1 cellular context compared by ENCODE assay signal in the genomic region with DNA sequence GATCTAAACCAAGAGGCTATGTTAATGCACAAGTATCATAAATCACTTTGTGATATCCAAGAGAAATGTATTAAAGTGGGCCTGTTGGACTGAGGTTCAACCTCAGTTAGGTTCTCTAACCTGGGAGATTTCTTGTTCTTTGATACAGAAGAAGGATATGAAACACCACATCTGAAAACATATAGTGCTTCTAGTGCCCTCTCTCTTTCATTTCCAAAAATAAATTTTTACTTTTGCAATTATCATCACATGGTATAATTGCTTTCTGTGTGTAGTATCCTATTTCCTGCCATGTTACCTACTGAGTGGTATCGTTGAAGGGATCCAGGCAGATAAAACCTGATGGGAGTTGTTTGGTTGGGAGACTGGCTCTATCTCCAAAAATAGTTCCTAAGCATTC.
TF ChIP-seq lines count a peak whose summit lies in the region.

No MANE protein-coding gene starts in this region.

TF ChIP-seq in SK-N-SH treated with all-trans-retinoic acid at 6 μM for 48 hours, 23 proteins besides CTCF, POLR2A, EP300 and RAD21 (continued from another document):
- TF ChIP-seq, protein P1, sequence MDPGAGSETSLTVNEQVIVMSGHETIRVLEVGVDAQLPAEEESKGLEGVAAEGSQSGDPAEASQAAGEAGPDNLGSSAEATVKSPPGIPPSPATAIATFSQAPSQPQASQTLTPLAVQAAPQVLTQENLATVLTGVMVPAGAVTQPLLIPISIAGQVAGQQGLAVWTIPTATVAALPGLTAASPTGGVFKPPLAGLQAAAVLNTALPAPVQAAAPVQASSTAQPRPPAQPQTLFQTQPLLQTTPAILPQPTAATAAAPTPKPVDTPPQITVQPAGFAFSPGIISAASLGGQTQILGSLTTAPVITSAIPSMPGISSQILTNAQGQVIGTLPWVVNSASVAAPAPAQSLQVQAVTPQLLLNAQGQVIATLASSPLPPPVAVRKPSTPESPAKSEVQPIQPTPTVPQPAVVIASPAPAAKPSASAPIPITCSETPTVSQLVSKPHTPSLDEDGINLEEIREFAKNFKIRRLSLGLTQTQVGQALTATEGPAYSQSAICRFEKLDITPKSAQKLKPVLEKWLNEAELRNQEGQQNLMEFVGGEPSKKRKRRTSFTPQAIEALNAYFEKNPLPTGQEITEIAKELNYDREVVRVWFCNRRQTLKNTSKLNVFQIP (CRISPR knock-in tag; IDR thresholded peaks at IDR 0.05; ENCODE audit: borderline replicate concordance, low read depth) = no peak
- TF ChIP-seq ZNF8 (CRISPR knock-in tag; IDR thresholded peaks at IDR 0.05) (no peak), PPARA (CRISPR knock-in tag; IDR thresholded peaks at IDR 0.05; ENCODE audit: borderline replicate concordance) (no peak), ARNTL (CRISPR knock-in tag; IDR thresholded peaks at IDR 0.05; ENCODE audit: borderline replicate concordance, low read depth) (no peak), ZNF565 (CRISPR knock-in tag; conservative IDR thresholded peaks at IDR 0.05; ENCODE audit: low read depth) (no peak), ZFP3 (CRISPR knock-in tag; IDR thresholded peaks at IDR 0.05) (no peak), CSDC2 (CRISPR knock-in tag; IDR thresholded peaks at IDR 0.05) (no peak), OSR1 (CRISPR knock-in tag; IDR thresholded peaks at IDR 0.05) (no peak), SNAI2 (CRISPR knock-in tag; IDR thresholded peaks at IDR 0.05) (no peak)
